In the genomic region with DNA sequence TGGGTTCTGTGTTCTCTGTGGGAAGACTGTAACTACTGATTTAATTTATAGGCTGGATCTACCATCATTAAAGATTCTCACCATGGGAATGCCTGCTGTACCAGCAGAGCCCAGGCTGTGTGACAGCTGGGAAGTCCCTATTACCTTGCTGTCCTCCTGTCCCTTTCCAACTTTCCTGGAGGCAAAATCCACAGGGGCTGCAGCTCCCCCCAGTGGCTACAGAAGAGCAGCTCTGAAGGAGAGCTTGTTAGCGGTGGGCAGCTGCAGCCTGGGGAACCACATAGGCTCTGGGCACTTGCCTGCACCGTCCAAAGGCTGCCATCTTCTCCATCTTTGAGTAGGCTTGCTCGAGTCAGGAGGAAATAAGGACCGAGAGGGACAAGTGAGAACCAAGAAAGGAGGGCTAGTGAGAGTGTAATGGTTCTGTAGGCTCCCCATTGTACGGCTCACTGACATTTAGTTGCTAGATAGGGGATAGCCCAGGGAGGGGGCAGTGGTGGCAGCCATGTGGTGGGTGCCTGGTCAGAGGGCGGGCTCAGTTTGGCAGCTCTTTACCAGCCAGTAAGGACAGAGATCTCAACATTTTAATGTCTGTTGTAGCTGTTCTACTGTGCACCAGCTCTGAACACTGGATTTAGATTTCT, we compare ENCODE assay signal across 8 cellular contexts.
DNase-seq lines count a peak whose midpoint lies in the region; ATAC-seq and TF ChIP-seq lines count a peak whose summit lies in the region.

No MANE protein-coding gene starts in this region.

- H3K36me3 ChIP-seq in lung (ENCODE audit: control insufficient read depth in 2 of 2, insufficient read depth in 2 of 2, low read length in 2 of 2): no peaks in the 10 kb centered on the region

- H3K9me3 Mint-ChIP-seq in endothelial cell (ENCODE audit: unreplicated experiment): no peaks in the 10 kb centered on the region

- TF ChIP-seq CTCF in LNCAP (IDR thresholded peaks at IDR 0.05) (peak; percentile 49; the same call in 1 of the 2 replicates), endothelial cell (IDR thresholded peaks at IDR 0.05; ENCODE audit: unreplicated experiment) (no peak), lung (IDR thresholded peaks at IDR 0.05; ENCODE audit: control extremely low read depth, extremely low read depth) (peak; percentile 32)

- no peaks in the 10 kb centered on the region for H3K9me3 ChIP-seq in lung (ENCODE audit: control insufficient read depth in 2 of 2, insufficient read depth in 1 of 2, low read length in 1 of 2)

- no peak overlapping the region for H3K27ac Mint-ChIP-seq in endothelial cell (ENCODE audit: unreplicated experiment)

- no peak overlapping the region for H3K4me3 Mint-ChIP-seq in endothelial cell (ENCODE audit: unreplicated experiment)

- DNase-seq in ELF-1 (ENCODE audit: low read depth, low spot score) (peak; percentile 92), RKO (ENCODE audit: low spot score) (peak; percentile 63), endothelial cell (ENCODE audit: low spot score) (peak; percentile 73), lung (ENCODE audit: low spot score) (peak; percentile 72), GOT3 (lab: John Stamatoyannopoulos, UW) (no peak), NK-92 (lab: John Stamatoyannopoulos, UW; ENCODE audit: unreplicated experiment) (no peak)

- H3K4me3 ChIP-seq in lung: no peak overlapping the region

- no peak overlapping the region for H3K27ac ChIP-seq in lung (ENCODE audit: low read depth in 1 of 2, low read length in 1 of 2)

- H3K36me3 Mint-ChIP-seq in endothelial cell (ENCODE audit: low read depth, unreplicated experiment): no peaks in the 10 kb centered on the region

- no peaks in the 10 kb centered on the region for H3K4me1 Mint-ChIP-seq in endothelial cell (ENCODE audit: unreplicated experiment)

- peak; percentile 91 for ATAC-seq in GM21619 (IDR thresholded peaks at IDR 0.05; ENCODE audit: unreplicated experiment)
- ATAC-seq in lung (ENCODE audit: insufficient read depth, low FRiP score): peak; percentile 89

- H3K27me3 Mint-ChIP-seq in endothelial cell (ENCODE audit: unreplicated experiment): no peaks in the 10 kb centered on the region

- WGBS in lung, 2 donors: 44 to 46% methylated on average over 6 of the region's 6 CpGs

- no peaks in the 10 kb centered on the region for H3K27me3 ChIP-seq in lung (ENCODE audit: control insufficient read depth, insufficient read depth)

- H3K4me1 ChIP-seq in lung (ENCODE audit: control insufficient read depth in 2 of 2, insufficient read depth in 2 of 2, low read length in 2 of 2): no peaks in the 10 kb centered on the region

Comparison
In these comparisons a context has a peak if more than half of its experiments do, and no peak if none do; other contexts are left out.
1. DNase-seq: peak in ELF-1 (single experiment), RKO (single experiment), endothelial cell (single experiment) and lung (single experiment); none in GOT3 (single experiment) and NK-92 (single experiment).